Comparison of ENCODE assay signal across 1 cellular context in the genomic region with DNA sequence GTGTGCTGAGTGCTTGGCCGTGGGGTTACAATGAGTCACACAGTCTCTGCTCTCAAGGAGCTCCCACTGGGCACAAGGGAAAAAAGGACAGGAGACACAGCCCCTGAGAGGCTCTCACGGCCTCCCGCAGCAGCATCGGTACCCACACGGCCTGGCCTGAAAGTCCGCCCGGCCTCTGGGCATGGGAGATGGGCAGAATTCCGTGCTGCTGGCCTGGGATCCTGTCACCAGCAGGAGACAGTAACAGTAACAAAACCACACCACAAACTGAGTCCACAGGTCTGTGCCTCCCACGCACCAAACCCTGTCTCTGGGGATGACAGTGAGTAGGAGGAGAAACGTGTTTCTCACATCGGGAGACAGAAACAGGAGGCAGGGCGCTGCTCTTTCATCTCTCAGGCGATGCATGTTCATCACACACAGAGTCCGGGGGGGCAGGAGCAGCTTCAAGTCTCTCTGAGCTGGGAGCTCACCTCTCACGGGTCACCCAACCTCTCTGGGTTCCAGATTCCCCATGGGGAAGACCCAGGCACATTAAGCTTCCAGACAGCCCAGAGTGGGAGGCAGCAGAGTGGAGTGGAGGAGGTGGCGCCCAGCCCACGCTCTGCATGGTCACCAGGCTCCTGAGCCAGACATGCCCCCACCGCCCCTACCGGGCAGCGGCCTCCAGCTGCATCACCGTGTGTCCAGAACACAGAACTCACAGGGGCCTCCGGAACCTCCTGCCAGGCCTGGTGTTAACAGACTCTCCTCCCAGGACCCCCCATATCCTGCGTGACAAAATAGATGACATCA.
TF ChIP-seq lines count a peak whose summit lies in the region.

No MANE protein-coding gene starts in this region.

TF ChIP-seq in H1, 55 proteins besides CTCF, POLR2A, EP300 and RAD21:
- TF ChIP-seq POLR2AphosphoS5 (IDR thresholded peaks at IDR 0.05; ENCODE audit: low read depth, low read length) (no peak), CREB1 (IDR thresholded peaks at IDR 0.05) (no peak), SP1 (IDR thresholded peaks at IDR 0.05; ENCODE audit: low read depth, low read length) (no peak), TBP (IDR thresholded peaks at IDR 0.05; ENCODE audit: low read depth, low read length) (no peak)
- TF ChIP-seq, protein P1, sequence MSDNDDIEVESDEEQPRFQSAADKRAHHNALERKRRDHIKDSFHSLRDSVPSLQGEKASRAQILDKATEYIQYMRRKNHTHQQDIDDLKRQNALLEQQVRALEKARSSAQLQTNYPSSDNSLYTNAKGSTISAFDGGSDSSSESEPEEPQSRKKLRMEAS (IDR thresholded peaks at IDR 0.05) = no peak
TF ChIP-seq in H1: peak in this region for 0.
